ENCODE assay signal across 18 cellular contexts in the genomic region with DNA sequence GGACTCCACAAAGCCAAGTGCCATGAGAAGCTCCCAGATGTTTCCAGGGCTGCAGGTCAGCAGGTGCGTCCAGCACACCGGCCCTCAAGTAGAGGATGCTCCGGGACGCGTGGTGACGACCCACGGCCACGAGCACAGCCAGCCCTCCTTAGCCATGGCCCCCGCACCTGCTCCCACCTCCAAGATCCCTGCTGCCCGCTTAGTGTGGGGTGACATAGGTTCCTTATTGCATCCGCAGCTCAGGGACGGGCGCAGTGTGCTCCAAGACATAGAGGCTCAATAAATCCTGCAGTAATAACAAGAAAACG.
DNase-seq lines count a peak whose midpoint lies in the region; ATAC-seq lines count a peak whose summit lies in the region.
"Had no signal": no experiment of that assay in that cellular context is flagged by ENCODE, and none has a peak within 500 bp of the region (broad histone marks: within the 10 kb centered on the region; RNA-seq: fewer than 3 reads in every experiment).

No MANE protein-coding gene starts in this region.

- WGBS in neuronal stem cell (ENCODE audit: extremely low coverage in 2 of 2, insufficient read length in 2 of 2, insufficient replicate concordance in 1 of 2), 2 donors: no CpG with 5 or more reads among the region's 14 CpGs

- peaks cover 8% of the 10 kb centered on the region for H3K27me3 Mint-ChIP-seq in activated T-cell treated with anti-CD3 and anti-CD28 coated beads, Interleukin-2, amount 50 U/mL, for 24 hours
- no peaks in the 10 kb centered on the region for H3K27me3 Mint-ChIP-seq in stimulated activated naive CD8-positive, alpha-beta T cell treated with anti-CD3 and anti-CD28 coated beads, Interleukin-15, amount 100 ng/mL, for 72 hours
- H3K27me3 Mint-ChIP-seq: CD4-positive, alpha-beta memory T cell had no signal

- no peak overlapping the region for H3K4ac ChIP-seq in neuronal stem cell (ENCODE audit: low read length)

- no peak overlapping the region for H3K4me2 ChIP-seq in neuronal stem cell (ENCODE audit: insufficient read depth, low read length, poor library complexity, severe bottlenecking)
- H3K4me2 ChIP-seq: A549 had no signal

- no peak overlapping the region for H3K27ac ChIP-seq in neuronal stem cell (replicated peaks; ENCODE audit: low read length)
- H3K27ac ChIP-seq: A549 had no signal

- no peak overlapping the region for H2BK12ac ChIP-seq in neuronal stem cell (ENCODE audit: low read length)

- no peaks in the 10 kb centered on the region for H3K27me3 ChIP-seq in neuronal stem cell (ENCODE audit: control insufficient read depth in 3 of 3, insufficient read depth in 3 of 3, low read depth in 1 of 3, low read length in 3 of 3)

- H3K9me3 ChIP-seq in neuronal stem cell (replicated peaks in 1 of 2; ENCODE audit: control insufficient read depth in 2 of 2, insufficient read depth in 1 of 2, low read depth in 1 of 2, low read length in 2 of 2): peaks cover 0 to 4% of the 10 kb centered on the region in 2 donors
- H3K9me3 ChIP-seq: A549 had no signal

- no peak overlapping the region for H4K8ac ChIP-seq in neuronal stem cell (ENCODE audit: low read depth, low read length)

- H2AK5ac ChIP-seq in neuronal stem cell (ENCODE audit: low read depth, low read length): peak overlapping the region; percentile 15

- DNase-seq in activated T-cell treated with anti-CD3 and anti-CD28 coated beads, Interleukin-2, amount 50 U/mL, for 24 hours: peak; percentile 9
- DNase-seq in activated T-cell treated with anti-CD3 and anti-CD28 coated beads for 4 hours (no peak), neuronal stem cell (ENCODE audit: low spot score) (no peak), AG20443 (ENCODE audit: low spot score) (no peak), islet precursor cell (no peak)
- no peak for DNase-seq in stimulated activated naive CD8-positive, alpha-beta T cell treated with anti-CD3 and anti-CD28 coated beads, Interleukin-15, amount 100 ng/mL, for 72 hours
- DNase-seq in stimulated activated naive CD8-positive, alpha-beta T cell treated with anti-CD3 and anti-CD28 coated beads, Interleukin-15, Interleukin-2, amounts not matched to agents 100 U/mL and 50 U/mL, for 24 hours: no peak
- DNase-seq: 8988T; ACHN; C1 segment of cervical spinal cord; Calu3; CD4-positive, alpha-beta memory T cell; COR-L47; DMS53; DND-41; GOT3; HCEC 1CT had no signal

- peak; percentile 12 for ATAC-seq in stimulated activated naive CD8-positive, alpha-beta T cell treated with anti-CD3 and anti-CD28 coated beads, Interleukin-15, amount 100 ng/mL, for 72 hours
- no peak for ATAC-seq in stimulated activated naive CD8-positive, alpha-beta T cell treated with anti-CD3 and anti-CD28 coated beads, Interleukin-15, Interleukin-2, amounts not matched to agents 100 U/mL and 50 U/mL, for 24 hours
- ATAC-seq: A549 had no signal

- no peak overlapping the region for H3K18ac ChIP-seq in neuronal stem cell (ENCODE audit: low read length)

- H3K23ac ChIP-seq in neuronal stem cell (ENCODE audit: low read depth, low read length, poor library complexity): no peak overlapping the region

- H3K27ac Mint-ChIP-seq in activated T-cell treated with anti-CD3 and anti-CD28 coated beads, Interleukin-2, amount 50 U/mL, for 24 hours: no peak overlapping the region
- H3K27ac Mint-ChIP-seq in stimulated activated naive CD8-positive, alpha-beta T cell treated with anti-CD3 and anti-CD28 coated beads, Interleukin-15, amount 100 ng/mL, for 72 hours: no peak overlapping the region

- no peaks in the 10 kb centered on the region for H3K79me1 ChIP-seq in neuronal stem cell (ENCODE audit: low read depth, low read length)

- H3K4me3 Mint-ChIP-seq in activated T-cell treated with anti-CD3 and anti-CD28 coated beads, Interleukin-2, amount 50 U/mL, for 24 hours: no peak overlapping the region
- H3K4me3 Mint-ChIP-seq in stimulated activated naive CD8-positive, alpha-beta T cell treated with anti-CD3 and anti-CD28 coated beads, Interleukin-15, amount 100 ng/mL, for 72 hours: no peak overlapping the region

- no peak overlapping the region for H3K4me3 ChIP-seq in neuronal stem cell (ENCODE audit: low read length in 2 of 2)
- H3K4me3 ChIP-seq: A549 had no signal

- H2BK120ac ChIP-seq in neuronal stem cell (ENCODE audit: low read depth, low read length): no peak overlapping the region

- H3K4me1 Mint-ChIP-seq in activated T-cell treated with anti-CD3 and anti-CD28 coated beads, Interleukin-2, amount 50 U/mL, for 24 hours (ENCODE audit: low read depth): peaks cover 7% of the 10 kb centered on the region
- peaks cover 6% of the 10 kb centered on the region for H3K4me1 Mint-ChIP-seq in stimulated activated naive CD8-positive, alpha-beta T cell treated with anti-CD3 and anti-CD28 coated beads, Interleukin-15, amount 100 ng/mL, for 72 hours

- H3K9me3 Mint-ChIP-seq in activated T-cell treated with anti-CD3 and anti-CD28 coated beads, Interleukin-2, amount 50 U/mL, for 24 hours: no peaks in the 10 kb centered on the region
- no peaks in the 10 kb centered on the region for H3K9me3 Mint-ChIP-seq in stimulated activated naive CD8-positive, alpha-beta T cell treated with anti-CD3 and anti-CD28 coated beads, Interleukin-15, amount 100 ng/mL, for 72 hours

- H2BK5ac ChIP-seq in neuronal stem cell (ENCODE audit: low read length): no peak overlapping the region

- no peak overlapping the region for H3K9ac ChIP-seq in neuronal stem cell (ENCODE audit: low read depth, low read length, poor library complexity)

- peak overlapping the region; percentile 83 for H3K14ac ChIP-seq in neuronal stem cell (ENCODE audit: low read length)

- no peak overlapping the region for H2BK15ac ChIP-seq in neuronal stem cell (ENCODE audit: low read length)

- no peak overlapping the region for H4K91ac ChIP-seq in neuronal stem cell (ENCODE audit: low read depth, low read length, poor library complexity)

- no peaks in the 10 kb centered on the region for H3K36me3 ChIP-seq in neuronal stem cell (replicated peaks in 1 of 2; ENCODE audit: control insufficient read depth in 2 of 2, insufficient read depth in 2 of 2, low read length in 2 of 2)

- no peak overlapping the region for H2AFZ ChIP-seq in neuronal stem cell (ENCODE audit: low read length)

- H3K4me1 ChIP-seq in neuronal stem cell (ENCODE audit: control insufficient read depth in 2 of 2, insufficient read depth in 1 of 2, low read depth in 1 of 2, low read length in 2 of 2): peaks cover 4 to 10% of the 10 kb centered on the region in 2 donors
- H3K4me1 ChIP-seq: A549 had no signal

- H3K36me3 Mint-ChIP-seq in activated T-cell treated with anti-CD3 and anti-CD28 coated beads, Interleukin-2, amount 50 U/mL, for 24 hours (ENCODE audit: low read depth): no peaks in the 10 kb centered on the region
